Comparison of ENCODE assay signal across 1 cellular context in the genomic region with DNA sequence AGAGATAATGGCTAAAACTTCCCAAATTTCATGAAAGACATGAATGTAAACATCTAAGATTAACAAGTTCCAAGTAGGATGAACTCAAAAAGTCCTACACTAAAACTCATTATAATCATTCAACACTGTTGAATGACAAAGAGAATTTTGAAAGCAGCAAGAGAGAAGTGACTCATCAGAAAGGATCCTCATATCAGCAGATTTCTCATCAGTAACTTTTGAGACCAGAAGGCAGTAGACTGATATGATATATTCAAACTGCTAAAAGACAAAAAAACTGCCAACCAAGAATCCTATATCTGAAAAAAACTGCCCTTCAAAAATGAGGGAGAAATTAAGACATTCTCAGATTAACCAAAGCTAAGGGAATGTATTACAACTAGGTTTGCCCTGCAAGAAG.
TF ChIP-seq lines count a peak whose summit lies in the region.

No MANE protein-coding gene starts in this region.

TF ChIP-seq in IMR-90, 13 proteins besides CTCF, POLR2A, EP300 and RAD21:
- TF ChIP-seq MXI1 (IDR thresholded peaks at IDR 0.05; ENCODE audit: borderline replicate concordance, low read depth, low read length), result no peak
- no peak for TF ChIP-seq FOS (IDR thresholded peaks at IDR 0.05; ENCODE audit: low read depth, low read length)
- TF ChIP-seq, protein P1, sequence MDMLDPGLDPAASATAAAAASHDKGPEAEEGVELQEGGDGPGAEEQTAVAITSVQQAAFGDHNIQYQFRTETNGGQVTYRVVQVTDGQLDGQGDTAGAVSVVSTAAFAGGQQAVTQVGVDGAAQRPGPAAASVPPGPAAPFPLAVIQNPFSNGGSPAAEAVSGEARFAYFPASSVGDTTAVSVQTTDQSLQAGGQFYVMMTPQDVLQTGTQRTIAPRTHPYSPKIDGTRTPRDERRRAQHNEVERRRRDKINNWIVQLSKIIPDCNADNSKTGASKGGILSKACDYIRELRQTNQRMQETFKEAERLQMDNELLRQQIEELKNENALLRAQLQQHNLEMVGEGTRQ (IDR thresholded peaks at IDR 0.05; ENCODE audit: low read depth, low read length), result no peak
- peak; percentile 59 for TF ChIP-seq MAFK (IDR thresholded peaks at IDR 0.05; ENCODE audit: low read depth, low read length)
- TF ChIP-seq RCOR1 (IDR thresholded peaks at IDR 0.05; ENCODE audit: insufficient replicate concordance, low read length), result no peak
- TF ChIP-seq MAZ (IDR thresholded peaks at IDR 0.05; ENCODE audit: borderline replicate concordance, low read depth, low read length), result no peak
- no peak for TF ChIP-seq NFE2L2 (IDR thresholded peaks at IDR 0.05; ENCODE audit: low read depth, low read length)
TF ChIP-seq in IMR-90: peak in this region for 1.
